8 cellular contexts compared by ENCODE assay signal in the genomic region with DNA sequence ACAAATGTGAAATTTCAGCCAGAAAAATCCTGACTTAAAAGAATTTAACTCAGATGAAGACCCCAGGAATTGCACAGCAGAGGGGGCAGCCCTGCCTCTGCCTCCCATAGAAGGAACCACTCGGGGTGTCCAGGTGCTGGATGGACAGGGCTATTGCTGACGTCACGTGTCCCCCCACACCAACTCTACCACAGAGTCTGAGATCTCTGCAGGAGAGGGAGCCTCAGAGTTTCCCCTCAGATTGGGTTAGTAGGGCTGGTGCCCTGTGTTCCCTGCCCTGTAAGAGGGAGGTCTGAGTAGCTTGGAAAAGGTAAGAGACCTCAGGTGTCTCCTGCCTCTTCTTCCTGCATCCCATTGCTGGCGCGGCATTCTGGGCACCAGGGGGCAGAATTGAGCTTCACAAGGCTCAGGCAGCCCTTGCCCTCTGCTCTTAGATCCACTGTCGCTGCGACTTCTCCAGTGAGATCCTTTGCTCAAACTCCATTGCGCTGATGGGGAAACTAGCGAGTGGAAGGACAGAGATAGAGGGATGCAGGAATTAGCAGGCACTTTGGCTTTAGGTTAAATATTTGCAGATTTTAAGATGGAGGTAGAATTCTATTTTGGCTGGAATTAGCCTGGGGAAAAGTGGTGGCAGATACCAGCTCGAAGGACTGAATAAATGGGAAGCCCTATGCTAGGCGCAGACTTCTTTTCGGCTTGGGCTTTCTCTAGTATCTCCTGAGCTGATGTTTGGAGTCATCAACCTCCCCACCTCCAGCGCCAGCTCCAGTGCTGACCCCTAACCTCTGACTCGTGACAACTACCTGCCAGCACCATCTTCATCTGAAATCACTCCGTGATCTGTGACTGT. TPM values are rescaled to one million over a fixed set of nuclear protein-coding genes. Genes with fewer than 3 reads are reported as not detected.
DNase-seq lines count a peak whose midpoint lies in the region; ATAC-seq, FAIRE-seq and TF ChIP-seq lines count a peak whose summit lies in the region.

No MANE protein-coding gene starts in this region.

- TF ChIP-seq CTCF in WTC11 (IDR thresholded peaks at IDR 0.05) (peak; percentile 79), breast epithelium (IDR thresholded peaks at IDR 0.05) (peak; percentile 32 to 77 (median 68))

- no peak overlapping the region for H3K27ac ChIP-seq in breast epithelium

- no peak for TF ChIP-seq POLR2A in breast epithelium (IDR thresholded peaks at IDR 0.05)

- H3K36me3 ChIP-seq in breast epithelium, result no peaks in the 10 kb centered on the region

- intact Hi-C loops in breast epithelium (cut with DNase I; ENCODE audit: low total_unique reads), result loop anchor here (1.0 kb wide), 1 partner anchor 23 kb away; no protein-coding TSS in a partner anchor

- POLR2A ChIA-PET in WTC11 (lab: Charles Lee), result interaction anchor here (0.9 to 1.7 kb wide), 4 partner anchors 34 to 158 kb away, joined by 3 to 5 read pairs (median 4); a partner anchor contains a TSS

- CTCF ChIA-PET in WTC11 (lab: Charles Lee), result interaction anchor here (0.6 to 3.9 kb wide), 66 partner anchors 9 to 790 kb away, joined by 3 to 241 read pairs (median 6); a partner anchor contains a TSS

- no peak overlapping the region for H3K4me3 ChIP-seq in breast epithelium

- peak; percentile 81 for FAIRE-seq in GM18507 (lab: Jason Lieb, UNC)

- H3K9me3 ChIP-seq in breast epithelium, result no peaks in the 10 kb centered on the region

- H3K4me3 Mint-ChIP-seq in WTC11 (peak overlapping the region; percentile 61), immature natural killer cell (peak overlapping the region in 1 of 5 donors; percentile 30)

- H3K27me3 ChIP-seq in breast epithelium, result peaks cover 0 to 18% of the 10 kb centered on the region in 2 donors

- H3K36me3 Mint-ChIP-seq in WTC11 (no peaks in the 10 kb centered on the region), immature natural killer cell (no peaks in the 10 kb centered on the region)

- peaks cover 86% of the 10 kb centered on the region for H3K27me3 Mint-ChIP-seq in WTC11 (ENCODE audit: low read depth)
- H3K27me3 Mint-ChIP-seq in immature natural killer cell (ENCODE audit: low read depth in 3 of 3), result peaks cover 9 to 41% (median 24%) of the 10 kb centered on the region in 3 donors

- H3K27ac Mint-ChIP-seq in WTC11 (no peak overlapping the region), immature natural killer cell (no peak overlapping the region)

- peaks cover 50% of the 10 kb centered on the region for H3K4me1 Mint-ChIP-seq in WTC11
- peaks cover 8 to 19% of the 10 kb centered on the region in 2 donors for H3K4me1 Mint-ChIP-seq in immature natural killer cell

- H3K4me1 ChIP-seq in breast epithelium, result no peaks in the 10 kb centered on the region

- peak; percentile 50 for ATAC-seq in WTC11
- no peak for ATAC-seq in GM18870 (IDR thresholded peaks at IDR 0.05; ENCODE audit: unreplicated experiment)

- peak; percentile 86 for DNase-seq in 8988T
- DNase-seq in GM18507 (ENCODE audit: extremely low spot score, insufficient read length, low read depth), result peak; percentile 35
- peak; percentile 68 for DNase-seq in NCI-H2107 treated with DMSO at 0.1 percent for 48 hours (lab: John Stamatoyannopoulos, UW; ENCODE audit: unreplicated experiment)
- peak; percentile 97 for DNase-seq in WTC11 (ENCODE audit: low spot score)
- DNase-seq in breast epithelium (ENCODE audit: low spot score in 2 of 2), result peak; percentile 67 to 82
- DNase-seq in immature natural killer cell, result peak; percentile 34 to 53 (median 39)
- DNase-seq in stimulated activated CD4-positive, alpha-beta T cell treated with anti-CD3 and anti-CD28 coated beads, Interleukin-15, amount 100 ng/mL, for 24 hours, result peak; percentile 89

- no peaks in the 10 kb centered on the region for H3K9me3 Mint-ChIP-seq in WTC11
- H3K9me3 Mint-ChIP-seq in immature natural killer cell, result no peaks in the 10 kb centered on the region

TF ChIP-seq in WTC11, 78 proteins besides CTCF, POLR2A, EP300 and RAD21:
- TF ChIP-seq TEAD1 (CRISPR knock-in tag; IDR thresholded peaks at IDR 0.05), result peak; percentile 40; the same call in 1 of the 2 replicates
- TF ChIP-seq, protein P1, sequence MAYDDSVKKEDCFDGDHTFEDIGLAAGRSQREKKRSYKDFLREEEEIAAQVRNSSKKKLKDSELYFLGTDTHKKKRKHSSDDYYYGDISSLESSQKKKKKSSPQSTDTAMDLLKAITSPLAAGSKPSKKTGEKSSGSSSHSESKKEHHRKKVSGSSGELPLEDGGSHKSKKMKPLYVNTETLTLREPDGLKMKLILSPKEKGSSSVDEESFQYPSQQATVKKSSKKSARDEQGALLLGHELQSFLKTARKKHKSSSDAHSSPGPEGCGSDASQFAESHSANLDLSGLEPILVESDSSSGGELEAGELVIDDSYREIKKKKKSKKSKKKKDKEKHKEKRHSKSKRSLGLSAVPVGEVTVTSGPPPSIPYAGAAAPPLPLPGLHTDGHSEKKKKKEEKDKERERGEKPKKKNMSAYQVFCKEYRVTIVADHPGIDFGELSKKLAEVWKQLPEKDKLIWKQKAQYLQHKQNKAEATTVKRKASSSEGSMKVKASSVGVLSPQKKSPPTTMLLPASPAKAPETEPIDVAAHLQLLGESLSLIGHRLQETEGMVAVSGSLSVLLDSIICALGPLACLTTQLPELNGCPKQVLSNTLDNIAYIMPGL (CRISPR knock-in tag; IDR thresholded peaks at IDR 0.05), result peak; percentile 63; the same call in 1 of the 2 replicates
- no peak for TF ChIP-seq FOXJ3 (CRISPR knock-in tag; IDR thresholded peaks at IDR 0.05; ENCODE audit: borderline replicate concordance)
- TF ChIP-seq, protein P2, sequence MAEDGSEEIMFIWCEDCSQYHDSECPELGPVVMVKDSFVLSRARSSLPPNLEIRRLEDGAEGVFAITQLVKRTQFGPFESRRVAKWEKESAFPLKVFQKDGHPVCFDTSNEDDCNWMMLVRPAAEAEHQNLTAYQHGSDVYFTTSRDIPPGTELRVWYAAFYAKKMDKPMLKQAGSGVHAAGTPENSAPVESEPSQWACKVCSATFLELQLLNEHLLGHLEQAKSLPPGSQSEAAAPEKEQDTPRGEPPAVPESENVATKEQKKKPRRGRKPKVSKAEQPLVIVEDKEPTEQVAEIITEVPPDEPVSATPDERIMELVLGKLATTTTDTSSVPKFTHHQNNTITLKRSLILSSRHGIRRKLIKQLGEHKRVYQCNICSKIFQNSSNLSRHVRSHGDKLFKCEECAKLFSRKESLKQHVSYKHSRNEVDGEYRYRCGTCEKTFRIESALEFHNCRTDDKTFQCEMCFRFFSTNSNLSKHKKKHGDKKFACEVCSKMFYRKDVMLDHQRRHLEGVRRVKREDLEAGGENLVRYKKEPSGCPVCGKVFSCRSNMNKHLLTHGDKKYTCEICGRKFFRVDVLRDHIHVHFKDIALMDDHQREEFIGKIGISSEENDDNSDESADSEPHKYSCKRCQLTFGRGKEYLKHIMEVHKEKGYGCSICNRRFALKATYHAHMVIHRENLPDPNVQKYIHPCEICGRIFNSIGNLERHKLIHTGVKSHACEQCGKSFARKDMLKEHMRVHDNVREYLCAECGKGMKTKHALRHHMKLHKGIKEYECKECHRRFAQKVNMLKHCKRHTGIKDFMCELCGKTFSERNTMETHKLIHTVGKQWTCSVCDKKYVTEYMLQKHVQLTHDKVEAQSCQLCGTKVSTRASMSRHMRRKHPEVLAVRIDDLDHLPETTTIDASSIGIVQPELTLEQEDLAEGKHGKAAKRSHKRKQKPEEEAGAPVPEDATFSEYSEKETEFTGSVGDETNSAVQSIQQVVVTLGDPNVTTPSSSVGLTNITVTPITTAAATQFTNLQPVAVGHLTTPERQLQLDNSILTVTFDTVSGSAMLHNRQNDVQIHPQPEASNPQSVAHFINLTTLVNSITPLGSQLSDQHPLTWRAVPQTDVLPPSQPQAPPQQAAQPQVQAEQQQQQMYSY (CRISPR knock-in tag; IDR thresholded peaks at IDR 0.05), result no peak
- no peak for TF ChIP-seq CBFB (CRISPR knock-in tag; IDR thresholded peaks at IDR 0.05; ENCODE audit: low read depth)
- TF ChIP-seq ZNF121 (CRISPR knock-in tag; IDR thresholded peaks at IDR 0.05), result 0 out of 2 replicates have a peak, but pooled peaks have one; percentile 3
- 0 out of 2 replicates have a peak, but pooled peaks have one; percentile 21 for TF ChIP-seq CREM (CRISPR knock-in tag; IDR thresholded peaks at IDR 0.05)
- TF ChIP-seq NFYB (CRISPR knock-in tag; conservative IDR thresholded peaks at IDR 0.05; ENCODE audit: low read depth), result no peak
- TF ChIP-seq ETV6 (CRISPR knock-in tag; IDR thresholded peaks at IDR 0.05), result 0 out of 2 replicates have a peak, but pooled peaks have one; percentile 19
TF ChIP-seq in WTC11: peak in this region for 5.

RNA-seq across cellular contexts. Expression of a gene that starts 42.8 kb away (rescaled TPM):
- total RNA-seq in WTC11 (2021) (1.7 to 3.7 TPM (median 1.8 TPM) in 3 replicates), breast epithelium (not detected)
- not detected for polyA plus RNA-seq in immature natural killer cell

RNA-seq across cellular contexts. Expression of a gene that starts 52.8 kb away (rescaled TPM):
- total RNA-seq in WTC11 (2021), result 26.4 to 38.6 TPM (median 28.1 TPM) in 3 replicates
- 10 to 100 TPM; 18.1 to 58.7 (median 38.3) TPM for total RNA-seq in breast epithelium
- 1 to 10 TPM; 1.8 to 2.8 (median 2.1) TPM for polyA plus RNA-seq in immature natural killer cell

Comparison
In these comparisons a context has a peak if more than half of its experiments do, and no peak if none do; other contexts are left out.
1. DNase-seq: peak in every context shown above with its lines; median percentile 97 in WTC11; 89 in stimulated activated CD4-positive, alpha-beta T cell treated with anti-CD3 and anti-CD28 coated beads, Interleukin-15, amount 100 ng/mL, for 24 hours; 86 in 8988T; 74 in breast epithelium; 68 in NCI-H2107 treated with DMSO at 0.1 percent for 48 hours; 39 in immature natural killer cell; 35 in GM18507.